Comparison of ENCODE assay signal across 22 cellular contexts in genomic region chr22:49510718-49511117, GRCh38.
DNase-seq lines count a peak whose midpoint lies in the region; ATAC-seq, FAIRE-seq and TF ChIP-seq lines count a peak whose summit lies in the region.
"Had no signal": no experiment of that assay in that cellular context is flagged by ENCODE, and none has a peak within 500 bp of the region (broad histone marks: within the 10 kb centered on the region; RNA-seq: fewer than 3 reads in every experiment).

No MANE protein-coding gene starts in this region.

- no peak for ATAC-seq in activated CD4-positive, alpha-beta T cell treated with anti-CD3 and anti-CD28 coated beads for 36 hours
- no peak for ATAC-seq in activated CD8-positive, alpha-beta T cell treated with anti-CD3 and anti-CD28 coated beads for 36 hours
- no peak for ATAC-seq in naive B cell (ENCODE audit: low read depth in 2 of 2)
- ATAC-seq: gastroesophageal sphincter, GM23338, psoas muscle had no signal

- no peak for TF ChIP-seq CTCF in Caco-2 (IDR thresholded peaks at IDR 0.05; ENCODE audit: insufficient read depth in 1 of 2, low read depth in 1 of 2, low read length in 1 of 2, severe bottlenecking in 1 of 2, unreplicated experiment in 1 of 2)
- TF ChIP-seq CTCF in activated CD8-positive, alpha-beta T cell treated with anti-CD3 and anti-CD28 coated beads for 36 hours (IDR thresholded peaks at IDR 0.05), result no peak

- H3K9me3 ChIP-seq in Caco-2, result 0 out of 2 replicates have a peak, but pooled peaks cover 3% of the 10 kb centered on the region

- H3K36me3 Mint-ChIP-seq in activated CD4-positive, alpha-beta T cell treated with anti-CD3 and anti-CD28 coated beads for 36 hours (ENCODE audit: low read depth), result peaks cover 34% of the 10 kb centered on the region
- H3K36me3 Mint-ChIP-seq in Caco-2 (ENCODE audit: insufficient read depth, unreplicated experiment), result no peaks in the 10 kb centered on the region
- peaks cover 10% of the 10 kb centered on the region for H3K36me3 Mint-ChIP-seq in activated CD8-positive, alpha-beta T cell treated with anti-CD3 and anti-CD28 coated beads for 36 hours (ENCODE audit: low read depth)
- H3K36me3 Mint-ChIP-seq in naive B cell, result peaks cover 0 to 6% of the 10 kb centered on the region in 2 donors

- intact Hi-C loops in activated CD4-positive, alpha-beta T cell treated with anti-CD3 and anti-CD28 coated beads for 36 hours (cut with DNase I, micrococcal nuclease), result no loop called here
- intact Hi-C loops in Caco-2 (cut with micrococcal nuclease; ENCODE audit: unreplicated experiment), result no loop called here
- intact Hi-C loops in activated CD8-positive, alpha-beta T cell treated with anti-CD3 and anti-CD28 coated beads for 36 hours (cut with micrococcal nuclease), result no loop called here
- intact Hi-C loops in cardiac septum (cut with DNase I), result no loop called here

- H3K36me3 ChIP-seq in Caco-2 (ENCODE audit: control insufficient read depth, insufficient read depth, low read length), result no peaks in the 10 kb centered on the region
- H3K36me3 ChIP-seq: gastroesophageal sphincter, Peyer's patch, tibial nerve had no signal

- no peak overlapping the region for H3K4me3 ChIP-seq in Caco-2 (ENCODE audit: low read depth, low read length)
- H3K4me3 ChIP-seq: dorsolateral prefrontal cortex, gastroesophageal sphincter, GM23338, hepatocyte, Peyer's patch, psoas muscle, tibial nerve had no signal

- DNase-seq in activated CD4-positive, alpha-beta T cell treated with anti-CD3 and anti-CD28 coated beads for 36 hours, result no peak
- no peak for DNase-seq in activated CD4-positive, alpha-beta T cell treated with anti-CD3 and anti-CD28 coated beads, Interleukin-2, amount 50 U/mL, for 4 hours
- no peak for DNase-seq in Caco-2
- no peak for DNase-seq in activated CD8-positive, alpha-beta T cell treated with anti-CD3 and anti-CD28 coated beads for 36 hours
- no peak for DNase-seq in naive B cell
- no peak for DNase-seq in GM19239 (ENCODE audit: insufficient read length, low spot score)
- DNase-seq in cardiac septum (ENCODE audit: low spot score), result no peak
- DNase-seq in stimulated activated CD4-positive, alpha-beta T cell treated with anti-CD3 and anti-CD28 coated beads, Interleukin-4, amount 100 ng/mL, for 4 hours, result no peak
- DNase-seq: 8988T; activated CD4-positive, CD25-positive, alpha-beta regulatory T cell treated with anti-CD3 and anti-CD28 coated beads, Interleukin-2, amount 50 U/mL, for 72 hours; HFFc6; NCI-H1092; NCI-H187 treated with DMSO at 0.1 percent for 48 hours; NCI-H526; occipital lobe; psoas muscle had no signal

- no peak for FAIRE-seq in GM19239 (lab: Jason Lieb, UNC)

- H3K27me3 Mint-ChIP-seq in activated CD4-positive, alpha-beta T cell treated with anti-CD3 and anti-CD28 coated beads for 36 hours, result no peaks in the 10 kb centered on the region
- H3K27me3 Mint-ChIP-seq in Caco-2 (ENCODE audit: insufficient read depth, unreplicated experiment) (no peaks in the 10 kb centered on the region), naive B cell (no peaks in the 10 kb centered on the region)
- no peaks in the 10 kb centered on the region for H3K27me3 Mint-ChIP-seq in activated CD8-positive, alpha-beta T cell treated with anti-CD3 and anti-CD28 coated beads for 36 hours

- CTCF ChIA-PET in activated CD4-positive, alpha-beta T cell treated with anti-CD3 and anti-CD28 coated beads for 36 hours (lab: Charles Lee), result no interaction called here
- CTCF ChIA-PET in Caco-2 (lab: Charles Lee), result no interaction called here
- CTCF ChIA-PET in activated CD8-positive, alpha-beta T cell treated with anti-CD3 and anti-CD28 coated beads for 36 hours (lab: Charles Lee), result no interaction called here

- H3K9me3 Mint-ChIP-seq in activated CD4-positive, alpha-beta T cell treated with anti-CD3 and anti-CD28 coated beads for 36 hours (ENCODE audit: low read depth), result peaks cover 21% of the 10 kb centered on the region
- H3K9me3 Mint-ChIP-seq in Caco-2 (ENCODE audit: unreplicated experiment) (no peaks in the 10 kb centered on the region), naive B cell (peaks cover 0 to 36% (median 30%) of the 10 kb centered on the region in 7 donors)
- H3K9me3 Mint-ChIP-seq in activated CD8-positive, alpha-beta T cell treated with anti-CD3 and anti-CD28 coated beads for 36 hours, result peaks cover 15% of the 10 kb centered on the region

- H3K4me3 Mint-ChIP-seq in activated CD4-positive, alpha-beta T cell treated with anti-CD3 and anti-CD28 coated beads for 36 hours, result no peak overlapping the region
- H3K4me3 Mint-ChIP-seq in Caco-2 (ENCODE audit: unreplicated experiment), result no peak overlapping the region
- H3K4me3 Mint-ChIP-seq in activated CD8-positive, alpha-beta T cell treated with anti-CD3 and anti-CD28 coated beads for 36 hours, result no peak overlapping the region
- H3K4me3 Mint-ChIP-seq in naive B cell, result no peak overlapping the region
- H3K4me3 Mint-ChIP-seq: GM23338, HFFc6 had no signal

- H3K4me1 Mint-ChIP-seq in activated CD4-positive, alpha-beta T cell treated with anti-CD3 and anti-CD28 coated beads for 36 hours, result peaks cover 10% of the 10 kb centered on the region
- no peaks in the 10 kb centered on the region for H3K4me1 Mint-ChIP-seq in Caco-2 (ENCODE audit: low read depth, unreplicated experiment)
- H3K4me1 Mint-ChIP-seq in activated CD8-positive, alpha-beta T cell treated with anti-CD3 and anti-CD28 coated beads for 36 hours (ENCODE audit: low read depth), result peaks cover 15% of the 10 kb centered on the region
- H3K4me1 Mint-ChIP-seq in naive B cell, result peaks cover 5 to 23% (median 10%) of the 10 kb centered on the region in 3 donors

- POLR2A ChIA-PET in activated CD4-positive, alpha-beta T cell treated with anti-CD3 and anti-CD28 coated beads for 36 hours (lab: Charles Lee), result no interaction called here
- POLR2A ChIA-PET in Caco-2 (lab: Charles Lee), result no interaction called here
- POLR2A ChIA-PET in activated CD8-positive, alpha-beta T cell treated with anti-CD3 and anti-CD28 coated beads for 36 hours (lab: Charles Lee), result no interaction called here

- BruUV-seq in Caco-2 (replicated peaks; lab: Mats Ljungman, UMichigan), result no TSS peak

- H3K27me3 ChIP-seq in Caco-2 (replicated peaks; ENCODE audit: control insufficient read depth, insufficient read depth, low read length), result no peaks in the 10 kb centered on the region
- H3K27me3 ChIP-seq: dorsolateral prefrontal cortex, hepatocyte, Peyer's patch, tibial nerve had no signal

- H3K27ac Mint-ChIP-seq in activated CD4-positive, alpha-beta T cell treated with anti-CD3 and anti-CD28 coated beads for 36 hours, result peak overlapping the region; percentile 9
- H3K27ac Mint-ChIP-seq in Caco-2 (ENCODE audit: unreplicated experiment) (peak overlapping the region; percentile 23), naive B cell (peak overlapping the region; percentile 24 to 95 (median 92))
- H3K27ac Mint-ChIP-seq in activated CD8-positive, alpha-beta T cell treated with anti-CD3 and anti-CD28 coated beads for 36 hours, result peak overlapping the region; percentile 90
- H3K27ac Mint-ChIP-seq: GM23338, HFFc6 had no signal

- no peaks in the 10 kb centered on the region for H3K4me1 ChIP-seq in Caco-2
- H3K4me1 ChIP-seq: gastroesophageal sphincter, Peyer's patch, psoas muscle, tibial nerve had no signal

Comparison
In these comparisons a context has a peak if more than half of its experiments do, and no peak if none do; other contexts are left out.
1. H3K27ac Mint-ChIP-seq: peak in every context shown above with its lines; median percentile 92 in naive B cell; 90 in activated CD8-positive, alpha-beta T cell treated with anti-CD3 and anti-CD28 coated beads for 36 hours; 23 in Caco-2; 9 in activated CD4-positive, alpha-beta T cell treated with anti-CD3 and anti-CD28 coated beads for 36 hours.